20 cellular contexts compared by ENCODE assay signal in the genomic region with DNA sequence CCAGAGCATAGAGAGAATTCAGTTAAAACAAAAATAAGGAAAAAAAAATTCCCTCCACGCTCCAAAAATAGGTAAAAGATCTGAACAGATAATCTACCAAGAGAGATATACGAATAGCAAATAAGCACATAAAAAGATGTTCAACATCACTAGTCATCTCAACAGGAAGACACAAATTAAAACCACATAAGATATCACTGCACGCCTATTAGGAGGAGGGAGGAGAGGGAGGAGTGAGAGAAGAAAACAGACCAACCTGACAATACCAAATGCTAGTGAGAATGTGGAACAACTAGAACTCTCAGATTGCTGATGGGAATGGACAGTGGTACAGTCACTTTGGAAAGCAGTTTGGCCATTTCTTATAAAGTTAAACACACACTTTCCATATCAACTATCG.
DNase-seq lines count a peak whose midpoint lies in the region; ATAC-seq, FAIRE-seq and TF ChIP-seq lines count a peak whose summit lies in the region.
"Had no signal": no experiment of that assay in that cellular context is flagged by ENCODE, and none has a peak within 500 bp of the region (broad histone marks: within the 10 kb centered on the region; RNA-seq: fewer than 3 reads in every experiment).

No MANE protein-coding gene starts in this region.

- BruUV-seq in PC-3 (replicated peaks; lab: Mats Ljungman, UMichigan): no TSS peak

- H2BK15ac ChIP-seq in mesenchymal stem cell (ENCODE audit: low read depth, poor library complexity, severe bottlenecking): no peak overlapping the region

- intact Hi-C loops in PC-3 (cut with micrococcal nuclease): loop anchor here (5.0 kb wide), 1 partner anchor 155 kb away; no protein-coding TSS in a partner anchor

- no peak for TF ChIP-seq POLR2A in H54 (IDR thresholded peaks at IDR 0.05; ENCODE audit: low read depth, low read length)

- no peaks in the 10 kb centered on the region for H3K36me3 Mint-ChIP-seq in astrocyte (ENCODE audit: low read depth, unreplicated experiment)

- no peak overlapping the region for H3K14ac ChIP-seq in mesenchymal stem cell (ENCODE audit: low read length in 2 of 2)

- no peaks in the 10 kb centered on the region for H3K27me3 Mint-ChIP-seq in astrocyte (ENCODE audit: low read depth, unreplicated experiment)
- H3K27me3 Mint-ChIP-seq: CD4-positive, CD25-positive, alpha-beta regulatory T cell had no signal

- no CpG with 5 or more reads among the region's 4 CpGs for WGBS in mesenchymal stem cell

- H3K27me3 ChIP-seq in PC-3 (ENCODE audit: low read length): no peaks in the 10 kb centered on the region
- H3K27me3 ChIP-seq in astrocyte (ENCODE audit: insufficient read depth, low read length): no peaks in the 10 kb centered on the region
- no peaks in the 10 kb centered on the region for H3K27me3 ChIP-seq in mesenchymal stem cell (ENCODE audit: control insufficient read depth in 1 of 2, insufficient read depth in 1 of 2, low read length in 2 of 2)
- H3K27me3 ChIP-seq: BLaER1 had no signal

- no peak overlapping the region for H2BK12ac ChIP-seq in mesenchymal stem cell (ENCODE audit: low read length in 2 of 2)

- H3K9ac ChIP-seq in PC-3 (ENCODE audit: low read length): no peak overlapping the region
- H3K9ac ChIP-seq in astrocyte (ENCODE audit: low read length): no peak overlapping the region
- H3K9ac ChIP-seq in mesenchymal stem cell (ENCODE audit: low read length): no peak overlapping the region
- H3K9ac ChIP-seq: BLaER1 had no signal

- no peak for TF ChIP-seq CTCF in PC-3 (conservative IDR thresholded peaks at IDR 0.05; ENCODE audit: low read depth, low read length)
- TF ChIP-seq CTCF in astrocyte (IDR thresholded peaks at IDR 0.05; ENCODE audit: insufficient read depth, low read depth, low read length): no peak

- 0 out of 2 replicates have a peak overlapping the region, but pooled peaks have one; percentile 19 for H3K27ac ChIP-seq in PC-3 (ENCODE audit: low read length)
- no peak overlapping the region for H3K27ac ChIP-seq in astrocyte (ENCODE audit: low read depth, low read length)
- no peak overlapping the region for H3K27ac ChIP-seq in mesenchymal stem cell (ENCODE audit: low read length, poor library complexity, severe bottlenecking)
- H3K27ac ChIP-seq: BLaER1, RWPE1 had no signal

- no peak overlapping the region for H2BK120ac ChIP-seq in mesenchymal stem cell (ENCODE audit: low read depth, low read length)

- no peak overlapping the region for H3K23ac ChIP-seq in mesenchymal stem cell (ENCODE audit: low read length in 2 of 2)

- CTCF ChIA-PET in PC-3 (lab: Charles Lee): interaction anchor here (0.6 kb wide), 1 partner anchor 26 kb away, joined by 4 read pairs; no protein-coding TSS in a partner anchor

- H3K36me3 ChIP-seq in PC-3 (ENCODE audit: low read depth, low read length) (no peaks in the 10 kb centered on the region), astrocyte (ENCODE audit: insufficient read depth, low read length) (no peaks in the 10 kb centered on the region), mesenchymal stem cell (ENCODE audit: control insufficient read depth in 1 of 2, insufficient read depth in 2 of 2, low read depth in 1 of 2, low read length in 2 of 2) (no peaks in the 10 kb centered on the region)
- H3K36me3 ChIP-seq: BLaER1, HAP-1 had no signal

- H3K27ac Mint-ChIP-seq in astrocyte (ENCODE audit: unreplicated experiment): no peak overlapping the region
- H3K27ac Mint-ChIP-seq: CD4-positive, CD25-positive, alpha-beta regulatory T cell; GM23338 had no signal

- no peaks in the 10 kb centered on the region for H3K9me2 ChIP-seq in PC-3 (replicated peaks; ENCODE audit: low read length)

- peaks cover 3% of the 10 kb centered on the region for H3F3A ChIP-seq in PC-3 (ENCODE audit: low read length, unreplicated experiment)

- no peak overlapping the region for H4K91ac ChIP-seq in mesenchymal stem cell (ENCODE audit: low read length)

- H2BK5ac ChIP-seq in mesenchymal stem cell (ENCODE audit: low read depth, low read length, poor library complexity, severe bottlenecking): no peak overlapping the region

- no peak overlapping the region for H2AFZ ChIP-seq in PC-3 (ENCODE audit: low read length)
- H2AFZ ChIP-seq in astrocyte (ENCODE audit: low read depth, low read length): no peak overlapping the region
- H2AFZ ChIP-seq in mesenchymal stem cell (ENCODE audit: low read depth, low read length): no peak overlapping the region
- H2AFZ ChIP-seq: GM23338 had no signal

- POLR2A ChIA-PET in PC-3 (lab: Charles Lee; ENCODE audit: unreplicated experiment): no interaction called here

- DNase-seq in H54 (ENCODE audit: insufficient read length, low spot score) (no peak), PC-3 (no peak), astrocyte (ENCODE audit: low read depth) (no peak), COLO829 (ENCODE audit: low spot score) (no peak), NCI-H2171 (lab: John Stamatoyannopoulos, UW) (no peak), mesenchymal stem cell (no peak)
- DNase-seq: CD4-positive, CD25-positive, alpha-beta regulatory T cell; DMS53; Karpas-422; NCI-H1092 treated with DMSO at 0.1 percent for 48 hours; NCI-H1436 treated with DMSO at 0.1 percent for 48 hours; NCI-H187 treated with DMSO at 0.1 percent for 48 hours; NCI-H446; SHP77 had no signal

- H4K8ac ChIP-seq in mesenchymal stem cell (ENCODE audit: low read length): no peak overlapping the region

- H3K4me2 ChIP-seq in PC-3 (ENCODE audit: low read length) (peak overlapping the region; percentile 8; the same call in 1 of the 2 replicates), astrocyte (ENCODE audit: low read length) (no peak overlapping the region), mesenchymal stem cell (ENCODE audit: low read length, poor library complexity, severe bottlenecking) (no peak overlapping the region)
- H3K4me2 ChIP-seq: BLaER1, GM23338 had no signal

- no peak overlapping the region for H2AK5ac ChIP-seq in mesenchymal stem cell (ENCODE audit: low read length, severe bottlenecking)

- H3K4ac ChIP-seq in mesenchymal stem cell (ENCODE audit: low read depth in 1 of 2, low read length in 2 of 2): no peak overlapping the region

- H3K79me2 ChIP-seq in PC-3 (ENCODE audit: low read length) (no peaks in the 10 kb centered on the region), astrocyte (ENCODE audit: insufficient read depth, low read length) (no peaks in the 10 kb centered on the region)

- H3K79me1 ChIP-seq in mesenchymal stem cell (replicated peaks; ENCODE audit: low read length, poor library complexity, severe bottlenecking): no peaks in the 10 kb centered on the region

- H3K4me1 ChIP-seq in PC-3 (ENCODE audit: insufficient read depth, low read length) (peaks cover 26% of the 10 kb centered on the region), astrocyte (ENCODE audit: insufficient read depth, low read length) (peaks cover 8% of the 10 kb centered on the region), mesenchymal stem cell (ENCODE audit: control insufficient read depth, insufficient read depth, low read depth, low read length) (peaks cover 3% of the 10 kb centered on the region)
- H3K4me1 ChIP-seq: BLaER1, HAP-1 had no signal

- peaks cover 4% of the 10 kb centered on the region for H3K9me3 Mint-ChIP-seq in astrocyte (ENCODE audit: unreplicated experiment)
- H3K9me3 Mint-ChIP-seq: GM23338 had no signal

- ATAC-seq in PC-3 (no peak), HG03159 (IDR thresholded peaks at IDR 0.05; ENCODE audit: unreplicated experiment) (no peak)
- ATAC-seq: GM23338 had no signal

- no peaks in the 10 kb centered on the region for H4K20me1 ChIP-seq in PC-3 (ENCODE audit: low read length)
- no peaks in the 10 kb centered on the region for H4K20me1 ChIP-seq in astrocyte (ENCODE audit: insufficient read depth, low read length)
- H4K20me1 ChIP-seq: BLaER1 had no signal

- H3K4me3 ChIP-seq in PC-3 (ENCODE audit: low read length): no peak overlapping the region
- H3K4me3 ChIP-seq in astrocyte (ENCODE audit: insufficient read depth, low read depth, low read length): no peak overlapping the region
- H3K4me3 ChIP-seq in mesenchymal stem cell (ENCODE audit: insufficient read depth in 1 of 2, low read depth in 1 of 2, low read length in 2 of 2): no peak overlapping the region
- H3K4me3 ChIP-seq: BLaER1, GM23338, HAP-1 had no signal

- FAIRE-seq in H54 (lab: Jason Lieb, UNC) (peak; percentile 53), astrocyte (lab: Jason Lieb, UNC) (peak; percentile 75)
- FAIRE-seq: D721Med had no signal

- no peak overlapping the region for H3K4me3 Mint-ChIP-seq in astrocyte (ENCODE audit: unreplicated experiment)
- H3K4me3 Mint-ChIP-seq: CD4-positive, CD25-positive, alpha-beta regulatory T cell; GM23338 had no signal

- H3K9me3 ChIP-seq in PC-3 (ENCODE audit: low read length) (no peaks in the 10 kb centered on the region), astrocyte (ENCODE audit: insufficient read depth, low read depth, low read length) (no peaks in the 10 kb centered on the region), mesenchymal stem cell (ENCODE audit: control insufficient read depth, low read length) (no peaks in the 10 kb centered on the region)
- H3K9me3 ChIP-seq: BLaER1, HAP-1 had no signal

- no peak overlapping the region for H3K18ac ChIP-seq in mesenchymal stem cell (ENCODE audit: low read depth in 1 of 2, low read length in 2 of 2)

- peaks cover 2% of the 10 kb centered on the region for H3K4me1 Mint-ChIP-seq in astrocyte (ENCODE audit: low read depth, unreplicated experiment)
- H3K4me1 Mint-ChIP-seq: CD4-positive, CD25-positive, alpha-beta regulatory T cell; GM23338 had no signal
